In the genomic region with DNA sequence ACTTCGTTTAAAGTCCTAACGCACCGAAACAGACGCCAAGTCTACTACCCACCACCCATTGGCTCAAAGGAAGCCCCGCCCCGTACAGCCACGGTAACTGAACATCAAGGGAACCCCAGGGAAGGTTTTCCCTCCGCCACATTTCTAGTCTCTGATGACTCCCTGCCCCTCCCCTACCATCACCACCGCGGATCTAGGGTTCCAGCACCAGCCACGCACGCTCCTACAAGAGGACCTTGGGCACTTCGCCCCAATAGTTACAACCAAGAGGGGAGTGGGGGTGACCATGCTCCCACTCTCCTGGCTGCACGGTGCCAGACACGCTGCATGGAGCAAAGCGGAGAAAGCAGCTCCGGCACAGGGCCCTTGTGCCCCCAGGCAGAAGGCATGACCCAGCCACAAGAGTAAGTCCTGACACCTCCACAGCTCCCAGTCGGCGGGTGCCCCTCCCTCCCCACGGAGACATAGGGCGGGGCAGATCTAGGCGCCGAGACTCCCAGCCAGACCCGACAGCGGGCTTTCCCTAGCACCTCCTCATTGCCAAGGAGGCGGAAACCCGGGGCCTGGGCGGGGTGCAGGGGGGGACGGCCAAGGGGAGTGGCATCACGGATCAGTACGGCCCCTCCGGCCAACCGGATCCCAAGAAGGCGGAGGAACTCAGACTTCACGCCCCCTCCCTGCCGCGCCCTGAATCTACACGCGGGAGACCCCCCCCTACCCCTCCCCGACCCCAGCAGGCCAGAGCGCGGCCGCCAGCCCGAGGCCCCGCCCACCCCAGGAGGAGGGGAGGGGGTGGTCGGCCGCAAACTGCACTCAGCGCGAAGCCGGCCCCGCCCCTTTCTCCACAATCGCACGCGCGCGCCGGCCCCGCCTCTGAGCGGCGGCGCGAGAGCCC, we compare ENCODE assay signal across 1 cellular context.
A peak's percentile ranks its signal among the peaks of the same experiment; 100 is the strongest.
TF ChIP-seq lines count a peak whose summit lies in the region.

No MANE protein-coding gene starts in this region.

TF ChIP-seq in HepG2, 621 proteins besides CTCF, POLR2A, EP300 and RAD21 (continued from another document and continues in another):
- TF ChIP-seq ZNF629 (CRISPR knock-in tag; conservative IDR thresholded peaks at IDR 0.05) (no peak), ZNF644 (CRISPR knock-in tag; IDR thresholded peaks at IDR 0.05; ENCODE audit: low read depth) (no peak), IRX3 (CRISPR knock-in tag; IDR thresholded peaks at IDR 0.05; ENCODE audit: borderline replicate concordance, low read depth) (0 out of 2 replicates have a peak, but pooled peaks have one; percentile 23), ZNF205 (CRISPR knock-in tag; IDR thresholded peaks at IDR 0.05) (no peak), ZNF256 (CRISPR knock-in tag; conservative IDR thresholded peaks at IDR 0.05) (no peak), ZNF251 (CRISPR knock-in tag; IDR thresholded peaks at IDR 0.05) (no peak), TCF7L2 (IDR thresholded peaks at IDR 0.05; ENCODE audit: low read depth, low read length) (no peak), HCFC1 (IDR thresholded peaks at IDR 0.05; ENCODE audit: low read depth, low read length) (no peak), PHF21A (CRISPR knock-in tag; IDR thresholded peaks at IDR 0.05) (peak; percentile 45; the same call in 1 of the 2 replicates), ZNF790 (CRISPR knock-in tag; IDR thresholded peaks at IDR 0.05; ENCODE audit: borderline replicate concordance) (no peak), MLLT10 (CRISPR knock-in tag; IDR thresholded peaks at IDR 0.05) (no peak), CENPT (CRISPR knock-in tag; IDR thresholded peaks at IDR 0.05; ENCODE audit: low read depth) (no peak), ZNF329 (CRISPR knock-in tag; IDR thresholded peaks at IDR 0.05; ENCODE audit: low read depth) (no peak), RBAK (CRISPR knock-in tag; IDR thresholded peaks at IDR 0.05) (no peak), ZNF33B (CRISPR knock-in tag; IDR thresholded peaks at IDR 0.05) (no peak), IKZF4 (CRISPR knock-in tag; IDR thresholded peaks at IDR 0.05; ENCODE audit: borderline replicate concordance, low read depth, not compliant biosample characterization) (no peak), ARNT (IDR thresholded peaks at IDR 0.05) (no peak), ZMYM3 (CRISPR knock-in tag; IDR thresholded peaks at IDR 0.05) (no peak), ZNF335 (CRISPR knock-in tag; IDR thresholded peaks at IDR 0.05) (no peak), ZNF615 (CRISPR knock-in tag; IDR thresholded peaks at IDR 0.05; ENCODE audit: borderline replicate concordance) (no peak), RORA (CRISPR knock-in tag; IDR thresholded peaks at IDR 0.05) (no peak), ZNF143 (CRISPR knock-in tag; IDR thresholded peaks at IDR 0.05) (no peak), KLF13 (CRISPR knock-in tag; IDR thresholded peaks at IDR 0.05) (0 out of 2 replicates have a peak, but pooled peaks have one; percentile 46), ZNF713 (CRISPR knock-in tag; IDR thresholded peaks at IDR 0.05) (no peak), NFIC (IDR thresholded peaks at IDR 0.05; ENCODE audit: low read length) (no peak), ZNF619 (CRISPR knock-in tag; IDR thresholded peaks at IDR 0.05) (no peak), BRD4 (CRISPR knock-in tag; IDR thresholded peaks at IDR 0.05) (no peak)
- TF ChIP-seq, protein P1, sequence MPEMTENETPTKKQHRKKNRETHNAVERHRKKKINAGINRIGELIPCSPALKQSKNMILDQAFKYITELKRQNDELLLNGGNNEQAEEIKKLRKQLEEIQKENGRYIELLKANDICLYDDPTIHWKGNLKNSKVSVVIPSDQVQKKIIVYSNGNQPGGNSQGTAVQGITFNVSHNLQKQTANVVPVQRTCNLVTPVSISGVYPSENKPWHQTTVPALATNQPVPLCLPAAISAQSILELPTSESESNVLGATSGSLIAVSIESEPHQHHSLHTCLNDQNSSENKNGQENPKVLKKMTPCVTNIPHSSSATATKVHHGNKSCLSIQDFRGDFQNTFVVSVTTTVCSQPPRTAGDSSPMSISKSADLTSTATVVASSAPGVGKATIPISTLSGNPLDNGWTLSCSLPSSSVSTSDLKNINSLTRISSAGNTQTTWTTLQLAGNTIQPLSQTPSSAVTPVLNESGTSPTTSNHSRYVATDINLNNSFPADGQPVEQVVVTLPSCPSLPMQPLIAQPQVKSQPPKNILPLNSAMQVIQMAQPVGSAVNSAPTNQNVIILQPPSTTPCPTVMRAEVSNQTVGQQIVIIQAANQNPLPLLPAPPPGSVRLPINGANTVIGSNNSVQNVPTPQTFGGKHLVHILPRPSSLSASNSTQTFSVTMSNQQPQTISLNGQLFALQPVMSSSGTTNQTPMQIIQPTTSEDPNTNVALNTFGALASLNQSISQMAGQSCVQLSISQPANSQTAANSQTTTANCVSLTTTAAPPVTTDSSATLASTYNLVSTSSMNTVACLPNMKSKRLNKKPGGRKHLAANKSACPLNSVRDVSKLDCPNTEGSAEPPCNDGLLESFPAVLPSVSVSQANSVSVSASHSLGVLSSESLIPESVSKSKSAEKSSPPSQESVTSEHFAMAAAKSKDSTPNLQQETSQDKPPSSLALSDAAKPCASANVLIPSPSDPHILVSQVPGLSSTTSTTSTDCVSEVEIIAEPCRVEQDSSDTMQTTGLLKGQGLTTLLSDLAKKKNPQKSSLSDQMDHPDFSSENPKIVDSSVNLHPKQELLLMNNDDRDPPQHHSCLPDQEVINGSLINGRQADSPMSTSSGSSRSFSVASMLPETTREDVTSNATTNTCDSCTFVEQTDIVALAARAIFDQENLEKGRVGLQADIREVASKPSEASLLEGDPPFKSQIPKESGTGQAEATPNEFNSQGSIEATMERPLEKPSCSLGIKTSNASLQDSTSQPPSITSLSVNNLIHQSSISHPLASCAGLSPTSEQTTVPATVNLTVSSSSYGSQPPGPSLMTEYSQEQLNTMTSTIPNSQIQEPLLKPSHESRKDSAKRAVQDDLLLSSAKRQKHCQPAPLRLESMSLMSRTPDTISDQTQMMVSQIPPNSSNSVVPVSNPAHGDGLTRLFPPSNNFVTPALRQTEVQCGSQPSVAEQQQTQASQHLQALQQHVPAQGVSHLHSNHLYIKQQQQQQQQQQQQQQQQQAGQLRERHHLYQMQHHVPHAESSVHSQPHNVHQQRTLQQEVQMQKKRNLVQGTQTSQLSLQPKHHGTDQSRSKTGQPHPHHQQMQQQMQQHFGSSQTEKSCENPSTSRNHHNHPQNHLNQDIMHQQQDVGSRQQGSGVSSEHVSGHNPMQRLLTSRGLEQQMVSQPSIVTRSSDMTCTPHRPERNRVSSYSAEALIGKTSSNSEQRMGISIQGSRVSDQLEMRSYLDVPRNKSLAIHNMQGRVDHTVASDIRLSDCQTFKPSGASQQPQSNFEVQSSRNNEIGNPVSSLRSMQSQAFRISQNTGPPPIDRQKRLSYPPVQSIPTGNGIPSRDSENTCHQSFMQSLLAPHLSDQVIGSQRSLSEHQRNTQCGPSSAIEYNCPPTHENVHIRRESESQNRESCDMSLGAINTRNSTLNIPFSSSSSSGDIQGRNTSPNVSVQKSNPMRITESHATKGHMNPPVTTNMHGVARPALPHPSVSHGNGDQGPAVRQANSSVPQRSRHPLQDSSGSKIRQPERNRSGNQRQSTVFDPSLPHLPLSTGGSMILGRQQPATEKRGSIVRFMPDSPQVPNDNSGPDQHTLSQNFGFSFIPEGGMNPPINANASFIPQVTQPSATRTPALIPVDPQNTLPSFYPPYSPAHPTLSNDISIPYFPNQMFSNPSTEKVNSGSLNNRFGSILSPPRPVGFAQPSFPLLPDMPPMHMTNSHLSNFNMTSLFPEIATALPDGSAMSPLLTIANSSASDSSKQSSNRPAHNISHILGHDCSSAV (CRISPR knock-in tag; IDR thresholded peaks at IDR 0.05; ENCODE audit: borderline replicate concordance) = no peak
- TF ChIP-seq, protein P2, sequence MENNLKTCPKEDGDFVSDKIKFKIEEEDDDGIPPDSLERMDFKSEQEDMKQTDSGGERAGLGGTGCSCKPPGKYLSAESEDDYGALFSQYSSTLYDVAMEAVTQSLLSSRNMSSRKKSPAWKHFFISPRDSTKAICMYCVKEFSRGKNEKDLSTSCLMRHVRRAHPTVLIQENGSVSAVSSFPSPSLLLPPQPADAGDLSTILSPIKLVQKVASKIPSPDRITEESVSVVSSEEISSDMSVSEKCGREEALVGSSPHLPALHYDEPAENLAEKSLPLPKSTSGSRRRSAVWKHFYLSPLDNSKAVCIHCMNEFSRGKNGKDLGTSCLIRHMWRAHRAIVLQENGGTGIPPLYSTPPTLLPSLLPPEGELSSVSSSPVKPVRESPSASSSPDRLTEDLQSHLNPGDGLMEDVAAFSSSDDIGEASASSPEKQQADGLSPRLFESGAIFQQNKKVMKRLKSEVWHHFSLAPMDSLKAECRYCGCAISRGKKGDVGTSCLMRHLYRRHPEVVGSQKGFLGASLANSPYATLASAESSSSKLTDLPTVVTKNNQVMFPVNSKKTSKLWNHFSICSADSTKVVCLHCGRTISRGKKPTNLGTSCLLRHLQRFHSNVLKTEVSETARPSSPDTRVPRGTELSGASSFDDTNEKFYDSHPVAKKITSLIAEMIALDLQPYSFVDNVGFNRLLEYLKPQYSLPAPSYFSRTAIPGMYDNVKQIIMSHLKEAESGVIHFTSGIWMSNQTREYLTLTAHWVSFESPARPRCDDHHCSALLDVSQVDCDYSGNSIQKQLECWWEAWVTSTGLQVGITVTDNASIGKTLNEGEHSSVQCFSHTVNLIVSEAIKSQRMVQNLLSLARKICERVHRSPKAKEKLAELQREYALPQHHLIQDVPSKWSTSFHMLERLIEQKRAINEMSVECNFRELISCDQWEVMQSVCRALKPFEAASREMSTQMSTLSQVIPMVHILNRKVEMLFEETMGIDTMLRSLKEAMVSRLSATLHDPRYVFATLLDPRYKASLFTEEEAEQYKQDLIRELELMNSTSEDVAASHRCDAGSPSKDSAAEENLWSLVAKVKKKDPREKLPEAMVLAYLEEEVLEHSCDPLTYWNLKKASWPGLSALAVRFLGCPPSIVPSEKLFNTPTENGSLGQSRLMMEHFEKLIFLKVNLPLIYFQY (CRISPR knock-in tag; IDR thresholded peaks at IDR 0.05; ENCODE audit: borderline replicate concordance) = no peak
- TF ChIP-seq, protein P3, sequence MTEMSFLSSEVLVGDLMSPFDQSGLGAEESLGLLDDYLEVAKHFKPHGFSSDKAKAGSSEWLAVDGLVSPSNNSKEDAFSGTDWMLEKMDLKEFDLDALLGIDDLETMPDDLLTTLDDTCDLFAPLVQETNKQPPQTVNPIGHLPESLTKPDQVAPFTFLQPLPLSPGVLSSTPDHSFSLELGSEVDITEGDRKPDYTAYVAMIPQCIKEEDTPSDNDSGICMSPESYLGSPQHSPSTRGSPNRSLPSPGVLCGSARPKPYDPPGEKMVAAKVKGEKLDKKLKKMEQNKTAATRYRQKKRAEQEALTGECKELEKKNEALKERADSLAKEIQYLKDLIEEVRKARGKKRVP (CRISPR knock-in tag; IDR thresholded peaks at IDR 0.05) = 0 out of 4 replicates have a peak, but pooled peaks of 1 of the 2 experiments have one; percentile 14
- TF ChIP-seq, protein P4, sequence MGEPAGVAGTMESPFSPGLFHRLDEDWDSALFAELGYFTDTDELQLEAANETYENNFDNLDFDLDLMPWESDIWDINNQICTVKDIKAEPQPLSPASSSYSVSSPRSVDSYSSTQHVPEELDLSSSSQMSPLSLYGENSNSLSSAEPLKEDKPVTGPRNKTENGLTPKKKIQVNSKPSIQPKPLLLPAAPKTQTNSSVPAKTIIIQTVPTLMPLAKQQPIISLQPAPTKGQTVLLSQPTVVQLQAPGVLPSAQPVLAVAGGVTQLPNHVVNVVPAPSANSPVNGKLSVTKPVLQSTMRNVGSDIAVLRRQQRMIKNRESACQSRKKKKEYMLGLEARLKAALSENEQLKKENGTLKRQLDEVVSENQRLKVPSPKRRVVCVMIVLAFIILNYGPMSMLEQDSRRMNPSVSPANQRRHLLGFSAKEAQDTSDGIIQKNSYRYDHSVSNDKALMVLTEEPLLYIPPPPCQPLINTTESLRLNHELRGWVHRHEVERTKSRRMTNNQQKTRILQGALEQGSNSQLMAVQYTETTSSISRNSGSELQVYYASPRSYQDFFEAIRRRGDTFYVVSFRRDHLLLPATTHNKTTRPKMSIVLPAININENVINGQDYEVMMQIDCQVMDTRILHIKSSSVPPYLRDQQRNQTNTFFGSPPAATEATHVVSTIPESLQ (CRISPR knock-in tag; conservative IDR thresholded peaks at IDR 0.05) = no peak
- TF ChIP-seq, protein P5, sequence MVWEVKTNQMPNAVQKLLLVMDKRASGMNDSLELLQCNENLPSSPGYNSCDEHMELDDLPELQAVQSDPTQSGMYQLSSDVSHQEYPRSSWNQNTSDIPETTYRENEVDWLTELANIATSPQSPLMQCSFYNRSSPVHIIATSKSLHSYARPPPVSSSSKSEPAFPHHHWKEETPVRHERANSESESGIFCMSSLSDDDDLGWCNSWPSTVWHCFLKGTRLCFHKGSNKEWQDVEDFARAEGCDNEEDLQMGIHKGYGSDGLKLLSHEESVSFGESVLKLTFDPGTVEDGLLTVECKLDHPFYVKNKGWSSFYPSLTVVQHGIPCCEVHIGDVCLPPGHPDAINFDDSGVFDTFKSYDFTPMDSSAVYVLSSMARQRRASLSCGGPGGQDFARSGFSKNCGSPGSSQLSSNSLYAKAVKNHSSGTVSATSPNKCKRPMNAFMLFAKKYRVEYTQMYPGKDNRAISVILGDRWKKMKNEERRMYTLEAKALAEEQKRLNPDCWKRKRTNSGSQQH (CRISPR knock-in tag; IDR thresholded peaks at IDR 0.05; ENCODE audit: low read depth) = no peak
- TF ChIP-seq, protein P6, sequence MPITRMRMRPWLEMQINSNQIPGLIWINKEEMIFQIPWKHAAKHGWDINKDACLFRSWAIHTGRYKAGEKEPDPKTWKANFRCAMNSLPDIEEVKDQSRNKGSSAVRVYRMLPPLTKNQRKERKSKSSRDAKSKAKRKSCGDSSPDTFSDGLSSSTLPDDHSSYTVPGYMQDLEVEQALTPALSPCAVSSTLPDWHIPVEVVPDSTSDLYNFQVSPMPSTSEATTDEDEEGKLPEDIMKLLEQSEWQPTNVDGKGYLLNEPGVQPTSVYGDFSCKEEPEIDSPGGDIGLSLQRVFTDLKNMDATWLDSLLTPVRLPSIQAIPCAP (CRISPR knock-in tag; IDR thresholded peaks at IDR 0.05; ENCODE audit: low read depth) = no peak
- TF ChIP-seq, protein P7, sequence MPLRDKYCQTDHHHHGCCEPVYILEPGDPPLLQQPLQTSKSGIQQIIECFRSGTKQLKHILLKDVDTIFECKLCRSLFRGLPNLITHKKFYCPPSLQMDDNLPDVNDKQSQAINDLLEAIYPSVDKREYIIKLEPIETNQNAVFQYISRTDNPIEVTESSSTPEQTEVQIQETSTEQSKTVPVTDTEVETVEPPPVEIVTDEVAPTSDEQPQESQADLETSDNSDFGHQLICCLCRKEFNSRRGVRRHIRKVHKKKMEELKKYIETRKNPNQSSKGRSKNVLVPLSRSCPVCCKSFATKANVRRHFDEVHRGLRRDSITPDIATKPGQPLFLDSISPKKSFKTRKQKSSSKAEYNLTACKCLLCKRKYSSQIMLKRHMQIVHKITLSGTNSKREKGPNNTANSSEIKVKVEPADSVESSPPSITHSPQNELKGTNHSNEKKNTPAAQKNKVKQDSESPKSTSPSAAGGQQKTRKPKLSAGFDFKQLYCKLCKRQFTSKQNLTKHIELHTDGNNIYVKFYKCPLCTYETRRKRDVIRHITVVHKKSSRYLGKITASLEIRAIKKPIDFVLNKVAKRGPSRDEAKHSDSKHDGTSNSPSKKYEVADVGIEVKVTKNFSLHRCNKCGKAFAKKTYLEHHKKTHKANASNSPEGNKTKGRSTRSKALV (CRISPR knock-in tag; IDR thresholded peaks at IDR 0.05) = no peak
